Comparison of ENCODE assay signal across 10 cellular contexts in the genomic region with DNA sequence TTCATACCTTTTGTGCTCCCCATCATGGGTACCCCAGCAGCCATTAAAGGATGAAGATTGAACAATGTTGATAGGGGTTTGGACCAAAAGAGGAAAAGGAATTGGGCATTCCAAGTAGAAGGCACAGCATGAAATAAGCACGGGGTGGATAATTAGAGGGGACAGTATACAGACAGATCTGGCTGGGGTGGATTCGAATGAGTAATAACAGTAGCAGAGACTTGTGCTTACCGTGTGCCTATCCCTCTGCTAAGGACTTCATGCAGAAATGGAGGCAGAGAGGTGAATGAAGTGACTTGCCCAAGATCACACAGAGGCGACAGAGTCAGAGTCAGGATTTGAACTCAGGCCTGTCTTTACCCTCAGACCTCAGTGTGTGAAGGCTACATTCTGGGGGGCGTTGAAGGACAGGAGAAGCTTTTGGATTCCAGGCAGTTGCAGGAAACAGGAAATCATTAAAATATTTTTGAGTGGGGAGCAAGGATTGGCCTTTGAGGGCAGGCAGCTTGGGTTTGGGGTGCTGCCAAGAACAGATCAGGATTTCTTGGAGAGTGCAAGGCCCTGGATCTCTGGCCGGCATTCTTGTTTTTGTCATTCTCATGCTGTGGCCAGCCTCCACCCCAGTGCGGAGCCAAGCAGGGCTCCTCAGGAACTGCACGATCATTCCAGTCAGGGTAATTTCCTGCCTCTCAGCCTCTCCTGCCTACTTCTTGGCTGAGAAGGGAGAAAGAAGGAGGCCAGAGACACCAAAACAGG. TPM values are rescaled to one million over a fixed set of nuclear protein-coding genes. Genes with fewer than 3 reads are reported as not detected.
DNase-seq lines count a peak whose midpoint lies in the region; ATAC-seq lines count a peak whose summit lies in the region.
"Had no signal": no experiment of that assay in that cellular context is flagged by ENCODE, and none has a peak within 500 bp of the region (broad histone marks: within the 10 kb centered on the region; RNA-seq: fewer than 3 reads in every experiment).

No MANE protein-coding gene starts in this region.

- peaks cover 5% of the 10 kb centered on the region for H3K4me1 Mint-ChIP-seq in activated T-helper 1 cell treated with anti-CD3 and anti-CD28 coated beads, Interleukin-12 subunit alpha, Interleukin-12 subunit beta, Interleukin-2, Interleukin-4 antibody, amounts not matched to agents 30 ng/mL and 10 ng/mL and 1 ng/mL, durations not matched to agents 14 hours and 24 hours and 36 hours (ENCODE audit: low read depth)
- H3K4me1 Mint-ChIP-seq in stimulated activated naive CD8-positive, alpha-beta T cell treated with anti-CD3 and anti-CD28 coated beads, Interleukin-15, amount 100 ng/mL, for 72 hours, result no peaks in the 10 kb centered on the region

- peaks cover 30% of the 10 kb centered on the region for H3K36me3 Mint-ChIP-seq in activated T-helper 1 cell treated with anti-CD3 and anti-CD28 coated beads, Interleukin-12 subunit alpha, Interleukin-12 subunit beta, Interleukin-2, Interleukin-4 antibody, amounts not matched to agents 30 ng/mL and 10 ng/mL and 1 ng/mL, durations not matched to agents 14 hours and 24 hours and 36 hours (ENCODE audit: low read depth)

- no peak overlapping the region for H3K4me3 Mint-ChIP-seq in activated T-helper 1 cell treated with anti-CD3 and anti-CD28 coated beads, Interleukin-12 subunit alpha, Interleukin-12 subunit beta, Interleukin-2, Interleukin-4 antibody, amounts not matched to agents 30 ng/mL and 10 ng/mL and 1 ng/mL, durations not matched to agents 14 hours and 24 hours and 36 hours
- H3K4me3 Mint-ChIP-seq in stimulated activated naive CD8-positive, alpha-beta T cell treated with anti-CD3 and anti-CD28 coated beads, Interleukin-15, amount 100 ng/mL, for 72 hours, result no peak overlapping the region

- no peaks in the 10 kb centered on the region for H3K9me3 Mint-ChIP-seq in activated T-helper 1 cell treated with anti-CD3 and anti-CD28 coated beads, Interleukin-12 subunit alpha, Interleukin-12 subunit beta, Interleukin-2, Interleukin-4 antibody, amounts not matched to agents 30 ng/mL and 10 ng/mL and 1 ng/mL, durations not matched to agents 14 hours and 24 hours and 36 hours
- no peaks in the 10 kb centered on the region for H3K9me3 Mint-ChIP-seq in stimulated activated naive CD8-positive, alpha-beta T cell treated with anti-CD3 and anti-CD28 coated beads, Interleukin-15, amount 100 ng/mL, for 72 hours

- H3K27me3 Mint-ChIP-seq in activated T-helper 1 cell treated with anti-CD3 and anti-CD28 coated beads, Interleukin-12 subunit alpha, Interleukin-12 subunit beta, Interleukin-2, Interleukin-4 antibody, amounts not matched to agents 30 ng/mL and 10 ng/mL and 1 ng/mL, durations not matched to agents 14 hours and 24 hours and 36 hours (ENCODE audit: insufficient read depth), result no peaks in the 10 kb centered on the region
- H3K27me3 Mint-ChIP-seq in stimulated activated naive CD8-positive, alpha-beta T cell treated with anti-CD3 and anti-CD28 coated beads, Interleukin-15, amount 100 ng/mL, for 72 hours, result no peaks in the 10 kb centered on the region

- no peak for ATAC-seq in HG02885 (IDR thresholded peaks at IDR 0.05; ENCODE audit: poor library complexity, unreplicated experiment)
- ATAC-seq in stimulated activated naive CD8-positive, alpha-beta T cell treated with anti-CD3 and anti-CD28 coated beads, Interleukin-15, amount 100 ng/mL, for 72 hours, result no peak

- DNase-seq in Ammon's horn (ENCODE audit: low spot score) (peak; percentile 75), globus pallidus (ENCODE audit: low spot score) (peak; percentile 71), posterior cingulate gyrus (peak in 8 of 10 donors; percentile 41 to 87 (median 56)), NCI-H2227 (lab: John Stamatoyannopoulos, UW; ENCODE audit: unreplicated experiment) (no peak), NCI-H1105 (lab: John Stamatoyannopoulos, UW) (no peak)
- no peak for DNase-seq in activated T-helper 1 cell treated with anti-CD3 and anti-CD28 coated beads, Interleukin-12 subunit alpha, Interleukin-12 subunit beta, Interleukin-2, Interleukin-4 antibody, amounts not matched to agents 30 ng/mL and 10 ng/mL and 1 ng/mL, durations not matched to agents 14 hours and 24 hours and 36 hours (ENCODE audit: low spot score)
- no peak for DNase-seq in stimulated activated naive CD8-positive, alpha-beta T cell treated with anti-CD3 and anti-CD28 coated beads, Interleukin-15, amount 100 ng/mL, for 72 hours
- DNase-seq: GDM1 had no signal

- peak overlapping the region; percentile 37 for H3K27ac Mint-ChIP-seq in activated T-helper 1 cell treated with anti-CD3 and anti-CD28 coated beads, Interleukin-12 subunit alpha, Interleukin-12 subunit beta, Interleukin-2, Interleukin-4 antibody, amounts not matched to agents 30 ng/mL and 10 ng/mL and 1 ng/mL, durations not matched to agents 14 hours and 24 hours and 36 hours
- H3K27ac Mint-ChIP-seq in stimulated activated naive CD8-positive, alpha-beta T cell treated with anti-CD3 and anti-CD28 coated beads, Interleukin-15, amount 100 ng/mL, for 72 hours, result peak overlapping the region in 1 of 2 donors; percentile 37

- intact Hi-C loops in activated T-helper 1 cell treated with anti-CD3 and anti-CD28 coated beads, Interleukin-12 subunit alpha, Interleukin-12 subunit beta, Interleukin-2, Interleukin-4 antibody, amounts not matched to agents 30 ng/mL and 10 ng/mL and 1 ng/mL, durations not matched to agents 14 hours and 24 hours and 36 hours (cut with micrococcal nuclease), result no loop called here
- intact Hi-C loops in posterior cingulate gyrus (cut with DNase I), result no loop called here

RNA-seq across cellular contexts. Expression of a gene that starts 18.7 kb away (rescaled TPM):
- 54.8 and 57.3 TPM in 2 replicates for total RNA-seq in activated T-helper 1 cell treated with anti-CD3 and anti-CD28 coated beads, Interleukin-12 subunit alpha, Interleukin-12 subunit beta, Interleukin-2, Interleukin-4 antibody, amounts not matched to agents 30 ng/mL and 10 ng/mL and 1 ng/mL, durations not matched to agents 14 hours and 24 hours and 36 hours

RNA-seq across cellular contexts. Expression of a gene that starts 19.0 kb away (rescaled TPM):
- 37.5 and 45.8 TPM in 2 replicates for total RNA-seq in activated T-helper 1 cell treated with anti-CD3 and anti-CD28 coated beads, Interleukin-12 subunit alpha, Interleukin-12 subunit beta, Interleukin-2, Interleukin-4 antibody, amounts not matched to agents 30 ng/mL and 10 ng/mL and 1 ng/mL, durations not matched to agents 14 hours and 24 hours and 36 hours

RNA-seq across cellular contexts. Expression of a gene that starts 30.0 kb away (rescaled TPM):
- total RNA-seq in activated T-helper 1 cell treated with anti-CD3 and anti-CD28 coated beads, Interleukin-12 subunit alpha, Interleukin-12 subunit beta, Interleukin-2, Interleukin-4 antibody, amounts not matched to agents 30 ng/mL and 10 ng/mL and 1 ng/mL, durations not matched to agents 14 hours and 24 hours and 36 hours, result 71.3 and 71.8 TPM in 2 replicates

RNA-seq across cellular contexts. Expression of a gene that starts 34.4 kb away (rescaled TPM):
- total RNA-seq in activated T-helper 1 cell treated with anti-CD3 and anti-CD28 coated beads, Interleukin-12 subunit alpha, Interleukin-12 subunit beta, Interleukin-2, Interleukin-4 antibody, amounts not matched to agents 30 ng/mL and 10 ng/mL and 1 ng/mL, durations not matched to agents 14 hours and 24 hours and 36 hours, result 31.2 and 32.0 TPM in 2 replicates

RNA-seq across cellular contexts. Expression of a gene that starts 36.4 kb away (rescaled TPM):
- total RNA-seq in activated T-helper 1 cell treated with anti-CD3 and anti-CD28 coated beads, Interleukin-12 subunit alpha, Interleukin-12 subunit beta, Interleukin-2, Interleukin-4 antibody, amounts not matched to agents 30 ng/mL and 10 ng/mL and 1 ng/mL, durations not matched to agents 14 hours and 24 hours and 36 hours, result 355 and 359 TPM in 2 replicates
- total RNA-seq: cardiac muscle cell had no signal

Comparison
In these comparisons a context has a peak if more than half of its experiments do, and no peak if none do; other contexts are left out.
1. DNase-seq: peak in Ammon's horn (single experiment), globus pallidus (single experiment) and posterior cingulate gyrus (8 of 10); none in activated T-helper 1 cell treated with anti-CD3 and anti-CD28 coated beads, Interleukin-12 subunit alpha, Interleukin-12 subunit beta, Interleukin-2, Interleukin-4 antibody, amounts not matched to agents 30 ng/mL and 10 ng/mL and 1 ng/mL, durations not matched to agents 14 hours and 24 hours and 36 hours (single experiment), NCI-H2227 (single experiment), NCI-H1105 (single experiment) and stimulated activated naive CD8-positive, alpha-beta T cell treated with anti-CD3 and anti-CD28 coated beads, Interleukin-15, amount 100 ng/mL, for 72 hours (0 of 2).